In the genomic region with DNA sequence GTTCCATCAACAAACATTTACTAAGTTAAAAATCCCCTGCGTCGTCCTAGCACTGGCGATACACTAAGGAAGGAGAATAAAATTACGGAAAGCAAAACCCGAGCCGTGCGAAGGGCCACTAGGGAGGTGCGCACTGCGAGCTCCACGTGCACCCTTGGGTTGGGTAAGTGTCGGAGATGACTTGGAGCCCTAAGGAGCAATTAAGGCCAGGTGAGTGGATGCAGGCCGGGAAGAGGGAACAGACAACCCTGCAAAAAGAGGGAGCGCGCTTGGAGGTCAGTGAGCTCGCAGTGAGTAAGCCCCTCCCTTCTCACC, we compare ENCODE assay signal across 8 cellular contexts. TPM values are rescaled to one million over a fixed set of nuclear protein-coding genes. Genes with fewer than 3 reads are reported as not detected.
DNase-seq lines count a peak whose midpoint lies in the region; ATAC-seq and TF ChIP-seq lines count a peak whose summit lies in the region.

No MANE protein-coding gene starts in this region.

- H3K79me1 ChIP-seq in neuronal stem cell (ENCODE audit: low read depth, low read length), result peaks cover 2% of the 10 kb centered on the region

- H2AFZ ChIP-seq in Karpas-422 (ENCODE audit: low read length) (no peak overlapping the region), neuronal stem cell (ENCODE audit: low read length) (peak overlapping the region; percentile 89)

- peaks cover 33% of the 10 kb centered on the region for H3K4me1 Mint-ChIP-seq in activated T-cell treated with anti-CD3 and anti-CD28 coated beads, Interleukin-2, amount 50 U/mL, for 24 hours (ENCODE audit: low read depth)
- peaks cover 24 to 31% of the 10 kb centered on the region in 2 donors for H3K4me1 Mint-ChIP-seq in effector memory CD8-positive, alpha-beta T cell (ENCODE audit: low read depth in 2 of 2)

- no peak overlapping the region for H2BK15ac ChIP-seq in neuronal stem cell (ENCODE audit: low read length)

- peaks cover 11% of the 10 kb centered on the region; the same call in 1 of the 2 replicates for H4K20me1 ChIP-seq in Karpas-422 (ENCODE audit: insufficient read depth, low read depth, low read length)

- H3K9me2 ChIP-seq in Karpas-422 (replicated peaks; ENCODE audit: insufficient read depth, low read length), result no peaks in the 10 kb centered on the region

- no peak for TF ChIP-seq CTCF in omental fat pad (IDR thresholded peaks at IDR 0.05)

- H3K18ac ChIP-seq in neuronal stem cell (ENCODE audit: low read length), result no peak overlapping the region

- WGBS in neuronal stem cell (ENCODE audit: extremely low coverage in 2 of 2, insufficient read length in 2 of 2, insufficient replicate concordance in 1 of 2), 2 donors, result no CpG with 5 or more reads among the region's 15 CpGs

- H4K8ac ChIP-seq in neuronal stem cell (ENCODE audit: low read depth, low read length), result no peak overlapping the region

- H3K27ac Mint-ChIP-seq in activated T-cell treated with anti-CD3 and anti-CD28 coated beads, Interleukin-2, amount 50 U/mL, for 24 hours, result peak overlapping the region; percentile 94
- peak overlapping the region; percentile 99 for H3K27ac Mint-ChIP-seq in effector memory CD8-positive, alpha-beta T cell

- H3K9me3 Mint-ChIP-seq in activated T-cell treated with anti-CD3 and anti-CD28 coated beads, Interleukin-2, amount 50 U/mL, for 24 hours, result no peaks in the 10 kb centered on the region
- H3K9me3 Mint-ChIP-seq in effector memory CD8-positive, alpha-beta T cell, result no peaks in the 10 kb centered on the region

- DNase-seq in activated T-cell treated with anti-CD3 and anti-CD28 coated beads, Interleukin-2, amount 50 U/mL, for 24 hours, result no peak
- DNase-seq in activated T-cell treated with anti-CD3 and anti-CD28 coated beads for 4 hours (no peak), Karpas-422 (no peak), neuronal stem cell (ENCODE audit: low spot score) (no peak), omental fat pad (ENCODE audit: low spot score) (no peak), GF-D8 (lab: John Stamatoyannopoulos, UW) (no peak)
- DNase-seq in effector memory CD8-positive, alpha-beta T cell, result peak in 1 of 3 experiments; percentile 8

- H3K27me3 ChIP-seq in Karpas-422 (ENCODE audit: low read length), result no peaks in the 10 kb centered on the region
- no peaks in the 10 kb centered on the region for H3K27me3 ChIP-seq in neuronal stem cell (ENCODE audit: control insufficient read depth in 3 of 3, insufficient read depth in 3 of 3, low read depth in 1 of 3, low read length in 3 of 3)

- H3K9me3 ChIP-seq in Karpas-422 (ENCODE audit: low read length) (no peaks in the 10 kb centered on the region), neuronal stem cell (replicated peaks in 1 of 2; ENCODE audit: control insufficient read depth in 2 of 2, insufficient read depth in 1 of 2, low read depth in 1 of 2, low read length in 2 of 2) (peaks cover 0 to 2% of the 10 kb centered on the region in 2 donors)

- H2BK120ac ChIP-seq in neuronal stem cell (ENCODE audit: low read depth, low read length), result no peak overlapping the region

- peak overlapping the region; percentile 90 for H3K4me3 ChIP-seq in Karpas-422 (ENCODE audit: low read length)
- peak overlapping the region; percentile 71 to 95 for H3K4me3 ChIP-seq in neuronal stem cell (ENCODE audit: low read length in 2 of 2)

- H3K4ac ChIP-seq in neuronal stem cell (ENCODE audit: low read length), result no peak overlapping the region

- H3K79me2 ChIP-seq in Karpas-422 (ENCODE audit: low read length), result peaks cover 55% of the 10 kb centered on the region

- peak; percentile 2 for ATAC-seq in effector memory CD8-positive, alpha-beta T cell (replicated peaks)
- ATAC-seq in omental fat pad (ENCODE audit: low FRiP score) (no peak), HG03045 (IDR thresholded peaks at IDR 0.05; ENCODE audit: unreplicated experiment) (no peak)

- H3K23ac ChIP-seq in neuronal stem cell (ENCODE audit: low read depth, low read length, poor library complexity), result peak overlapping the region; percentile 12

- H3K9ac ChIP-seq in Karpas-422 (ENCODE audit: low read length), result peak overlapping the region; percentile 94
- peak overlapping the region; percentile 91 for H3K9ac ChIP-seq in neuronal stem cell (ENCODE audit: low read depth, low read length, poor library complexity)

- H2BK5ac ChIP-seq in neuronal stem cell (ENCODE audit: low read length), result no peak overlapping the region

- H3K36me3 Mint-ChIP-seq in activated T-cell treated with anti-CD3 and anti-CD28 coated beads, Interleukin-2, amount 50 U/mL, for 24 hours (ENCODE audit: low read depth), result peaks cover 69% of the 10 kb centered on the region
- peaks cover 56% of the 10 kb centered on the region for H3K36me3 Mint-ChIP-seq in effector memory CD8-positive, alpha-beta T cell (ENCODE audit: insufficient read depth)

- peak overlapping the region; percentile 67 for H3K27ac ChIP-seq in Karpas-422 (ENCODE audit: low read length)
- peak overlapping the region; percentile 60 for H3K27ac ChIP-seq in neuronal stem cell (replicated peaks; ENCODE audit: low read length)

- no peak overlapping the region for H2BK12ac ChIP-seq in neuronal stem cell (ENCODE audit: low read length)

- H3K4me2 ChIP-seq in Karpas-422 (ENCODE audit: low read depth, low read length, poor library complexity, severe bottlenecking) (peak overlapping the region; percentile 92), neuronal stem cell (ENCODE audit: insufficient read depth, low read length, poor library complexity, severe bottlenecking) (peak overlapping the region; percentile 62)

- peak overlapping the region; percentile 92 for H3K4me3 Mint-ChIP-seq in activated T-cell treated with anti-CD3 and anti-CD28 coated beads, Interleukin-2, amount 50 U/mL, for 24 hours
- H3K4me3 Mint-ChIP-seq in effector memory CD8-positive, alpha-beta T cell, result peak overlapping the region; percentile 87 to 98

- H3K14ac ChIP-seq in neuronal stem cell (ENCODE audit: low read length), result no peak overlapping the region

- H3K27me3 Mint-ChIP-seq in activated T-cell treated with anti-CD3 and anti-CD28 coated beads, Interleukin-2, amount 50 U/mL, for 24 hours, result no peaks in the 10 kb centered on the region
- no peaks in the 10 kb centered on the region for H3K27me3 Mint-ChIP-seq in effector memory CD8-positive, alpha-beta T cell

- H3K4me1 ChIP-seq in Karpas-422 (ENCODE audit: low read length) (peaks cover 19% of the 10 kb centered on the region), neuronal stem cell (ENCODE audit: control insufficient read depth in 2 of 2, insufficient read depth in 1 of 2, low read depth in 1 of 2, low read length in 2 of 2) (peaks cover 3 to 5% of the 10 kb centered on the region in 2 donors)

- H3K36me3 ChIP-seq in Karpas-422 (ENCODE audit: insufficient read depth, low read length) (peaks cover 5% of the 10 kb centered on the region), neuronal stem cell (replicated peaks in 1 of 2; ENCODE audit: control insufficient read depth in 2 of 2, insufficient read depth in 2 of 2, low read length in 2 of 2) (peaks cover 8 to 32% of the 10 kb centered on the region in 2 donors)

- no peak overlapping the region for H4K91ac ChIP-seq in neuronal stem cell (ENCODE audit: low read depth, low read length, poor library complexity)

- H2AK5ac ChIP-seq in neuronal stem cell (ENCODE audit: low read depth, low read length), result no peak overlapping the region

RNA-seq across cellular contexts. Expression of gene WDR4, which starts 0.7 kb away (rescaled TPM):
- 15.3 and 24.9 TPM in 2 replicates for total RNA-seq in Karpas-422 (2014; rRNA removed; shearing (Covaris generic); ENCODE audit: low replicate concordance)
- 6.2 TPM for polyA plus RNA-seq in neuronal stem cell (2013, experiment 1 of 2)
- polyA plus RNA-seq in neuronal stem cell (2013, experiment 2 of 2), result 6.2 TPM
- total RNA-seq in omental fat pad, result 10 to 100 TPM in 2 of 4 donors, 1 to 10 TPM in 2; 8.5 to 28.3 (median 13.6) TPM

RNA-seq across cellular contexts. Expression of gene NDUFV3, which starts 14.5 kb away (rescaled TPM):
- total RNA-seq in Karpas-422 (2014; rRNA removed; shearing (Covaris generic); ENCODE audit: low replicate concordance), result 10.7 and 21.0 TPM in 2 replicates
- polyA plus RNA-seq in neuronal stem cell (2013, experiment 1 of 2), result 25.5 TPM
- 25.6 TPM for polyA plus RNA-seq in neuronal stem cell (2013, experiment 2 of 2)
- total RNA-seq in omental fat pad, result 10 to 100 TPM; 45.4 to 79.0 (median 51.9) TPM

RNA-seq across cellular contexts. Expression of gene ERVH48-1, which starts 46.8 kb away (rescaled TPM):
- total RNA-seq in Karpas-422 (2014; rRNA removed; shearing (Covaris generic); ENCODE audit: low replicate concordance), result not detected in 2 replicates
- 0.10 TPM for polyA plus RNA-seq in neuronal stem cell (2013, experiment 1 of 2)
- polyA plus RNA-seq in neuronal stem cell (2013, experiment 2 of 2), result 0.12 TPM
- total RNA-seq in omental fat pad, result not detected
